Comparison of ENCODE assay signal across 1 cellular context in genomic region chr18:924987-925386, GRCh38.
TF ChIP-seq lines count a peak whose summit lies in the region.

No MANE protein-coding gene starts in this region.

TF ChIP-seq in HepG2, 621 proteins besides CTCF, POLR2A, EP300 and RAD21 (continued from another document):
- TF ChIP-seq ZNF20 (CRISPR knock-in tag; IDR thresholded peaks at IDR 0.05) (no peak), ZNF446 (CRISPR knock-in tag; IDR thresholded peaks at IDR 0.05) (no peak), KIAA2018 (CRISPR knock-in tag; IDR thresholded peaks at IDR 0.05; ENCODE audit: borderline replicate concordance) (no peak), THAP11 (CRISPR knock-in tag; IDR thresholded peaks at IDR 0.05) (0 out of 2 replicates have a peak, but pooled peaks have one; percentile 11), ZNF768 (CRISPR knock-in tag; IDR thresholded peaks at IDR 0.05) (no peak), HHEX (CRISPR knock-in tag; IDR thresholded peaks at IDR 0.05) (0 out of 2 replicates have a peak, but pooled peaks have one; percentile 16), GATAD2A (CRISPR knock-in tag; IDR thresholded peaks at IDR 0.05) (peak; percentile 45; the same call in 1 of the 2 replicates), TBL1XR1 (IDR thresholded peaks at IDR 0.05; ENCODE audit: borderline replicate concordance, low read length, partially characterized antibody) (no peak), SIN3A (IDR thresholded peaks at IDR 0.05; ENCODE audit: borderline replicate concordance, low read depth, low read length) (no peak), ZNF83 (CRISPR knock-in tag; IDR thresholded peaks at IDR 0.05; ENCODE audit: borderline replicate concordance) (no peak), ZNF747 (CRISPR knock-in tag; IDR thresholded peaks at IDR 0.05; ENCODE audit: borderline replicate concordance) (no peak), RBM22 (optimal IDR thresholded peaks at IDR 0.05; ENCODE audit: low read length) (no peak), FOXA3 (CRISPR knock-in tag; IDR thresholded peaks at IDR 0.05) (peak; percentile 53; the same call in 1 of the 2 replicates), ZGPAT (CRISPR knock-in tag; IDR thresholded peaks at IDR 0.05) (no peak), ATF4 (CRISPR knock-in tag; IDR thresholded peaks at IDR 0.05) (peak in 1 of 2 experiments; percentile 48; a peak in 1 of 4 replicates), ZNF879 (CRISPR knock-in tag; IDR thresholded peaks at IDR 0.05) (no peak), IKZF5 (CRISPR knock-in tag; IDR thresholded peaks at IDR 0.05) (0 out of 2 replicates have a peak, but pooled peaks have one; percentile 15), MAZ (IDR thresholded peaks at IDR 0.05; ENCODE audit: borderline replicate concordance, low read depth, low read length) (no peak), MAZ (CRISPR knock-in tag; IDR thresholded peaks at IDR 0.05; ENCODE audit: low read depth) (no peak), ARID5B (CRISPR knock-in tag; IDR thresholded peaks at IDR 0.05) (peak; percentile 48; the same call in 1 of the 2 replicates), BHLHE40 (IDR thresholded peaks at IDR 0.05; ENCODE audit: low read length) (no peak), SOX13 (IDR thresholded peaks at IDR 0.05) (no peak), SOX13 (CRISPR knock-in tag; conservative IDR thresholded peaks at IDR 0.05 in 1 of 2, IDR thresholded peaks at IDR 0.05 in 1 of 2) (peak in 1 of 2 experiments; percentile 12; a peak in 1 of 4 replicates), GLI4 (CRISPR knock-in tag; IDR thresholded peaks at IDR 0.05; ENCODE audit: borderline replicate concordance) (no peak), MAX (IDR thresholded peaks at IDR 0.05) (peak; percentile 21; the same call in 1 of the 2 replicates), DPF2 (CRISPR knock-in tag; IDR thresholded peaks at IDR 0.05; ENCODE audit: borderline replicate concordance, low read depth) (no peak), FOXA1 (IDR thresholded peaks at IDR 0.05) (no peak), FOXA1 (CRISPR knock-in tag; IDR thresholded peaks at IDR 0.05) (peak; percentile 28; the same call in 1 of the 2 replicates)
